1 cellular context compared by ENCODE assay signal in genomic region chr6:16824804-16825777, GRCh38.
TF ChIP-seq lines count a peak whose summit lies in the region.

No MANE protein-coding gene starts in this region.

TF ChIP-seq in GM12878, 131 proteins besides CTCF, POLR2A, EP300 and RAD21 (continued from another document and continues in another):
- TF ChIP-seq NKRF (conservative IDR thresholded peaks at IDR 0.05) (no peak), PAX8 (IDR thresholded peaks at IDR 0.05) (no peak), E4F1 (IDR thresholded peaks at IDR 0.05; ENCODE audit: borderline replicate concordance, partially characterized antibody) (no peak), NR2F1 (conservative IDR thresholded peaks at IDR 0.05) (no peak), CBX5 (IDR thresholded peaks at IDR 0.05; ENCODE audit: low read depth) (no peak), JUNB (IDR thresholded peaks at IDR 0.05) (no peak), TCF7 (IDR thresholded peaks at IDR 0.05; ENCODE audit: borderline replicate concordance) (no peak), SIX5 (IDR thresholded peaks at IDR 0.05; ENCODE audit: low read depth, low read length, severe bottlenecking) (no peak), ESRRA (IDR thresholded peaks at IDR 0.05; ENCODE audit: low read length) (no peak), MEF2B (IDR thresholded peaks at IDR 0.05; ENCODE audit: partially characterized antibody, poor library complexity, severe bottlenecking) (no peak), IKZF1 (conservative IDR thresholded peaks at IDR 0.05) (no peak), SP1 (IDR thresholded peaks at IDR 0.05; ENCODE audit: low read depth, low read length) (no peak), MTA3 (IDR thresholded peaks at IDR 0.05; ENCODE audit: borderline replicate concordance, low read length) (peak; percentile 68; the same call in 1 of the 2 replicates), RELA (IDR thresholded peaks at IDR 0.05; ENCODE audit: borderline replicate concordance, partially characterized antibody) (no peak), POLR2AphosphoS2 (IDR thresholded peaks at IDR 0.05; ENCODE audit: low read depth, low read length) (no peak), RUNX3 (IDR thresholded peaks at IDR 0.05; ENCODE audit: low read length) (peak; percentile 38), HDAC6 (IDR thresholded peaks at IDR 0.05; ENCODE audit: unreplicated experiment) (no peak), BHLHE40 (IDR thresholded peaks at IDR 0.05; ENCODE audit: borderline replicate concordance in 1 of 2, low read depth in 2 of 2, low read length in 1 of 2) (no peak), NFIC (IDR thresholded peaks at IDR 0.05; ENCODE audit: low read depth, low read length) (0 out of 2 replicates have a peak, but pooled peaks have one; percentile 36), SMAD5 (IDR thresholded peaks at IDR 0.05; ENCODE audit: low read depth) (no peak), ZNF687 (IDR thresholded peaks at IDR 0.05) (no peak), NFYA (IDR thresholded peaks at IDR 0.05; ENCODE audit: borderline replicate concordance, low read depth, low read length) (no peak), EED (IDR thresholded peaks at IDR 0.05; ENCODE audit: low read depth) (no peak), MXI1 (IDR thresholded peaks at IDR 0.05; ENCODE audit: low read depth, low read length) (no peak), STAT3 (IDR thresholded peaks at IDR 0.05; ENCODE audit: low read depth, low read length) (no peak), FOS (IDR thresholded peaks at IDR 0.05; ENCODE audit: borderline replicate concordance, extremely low read depth, insufficient read length) (no peak), BCL11A (IDR thresholded peaks at IDR 0.05; ENCODE audit: low read depth, low read length) (no peak), RBBP5 (conservative IDR thresholded peaks at IDR 0.05) (no peak), CBFB (IDR thresholded peaks at IDR 0.05; ENCODE audit: low read depth) (no peak), ZNF384 (IDR thresholded peaks at IDR 0.05; ENCODE audit: borderline replicate concordance, low read depth, low read length) (peak; percentile 47), ZSCAN29 (IDR thresholded peaks at IDR 0.05) (no peak), CREB1 (IDR thresholded peaks at IDR 0.05; ENCODE audit: low read depth) (no peak), CHD4 (IDR thresholded peaks at IDR 0.05) (no peak), MTA2 (IDR thresholded peaks at IDR 0.05; ENCODE audit: low read depth) (0 out of 2 replicates have a peak, but pooled peaks have one; percentile 13), SMARCA5 (IDR thresholded peaks at IDR 0.05) (no peak), BCLAF1 (IDR thresholded peaks at IDR 0.05) (no peak), KAT2A (conservative IDR thresholded peaks at IDR 0.05; ENCODE audit: control insufficient read depth, low read depth, low read length) (no peak), IKZF2 (IDR thresholded peaks at IDR 0.05) (0 out of 4 replicates have a peak, but pooled peaks of 1 of the 2 experiments have one; percentile 19), CHD2 (IDR thresholded peaks at IDR 0.05; ENCODE audit: borderline replicate concordance, low read depth, low read length) (no peak), CHD1 (IDR thresholded peaks at IDR 0.05; ENCODE audit: low read depth, low read length) (no peak), EGR1 (IDR thresholded peaks at IDR 0.05; ENCODE audit: borderline replicate concordance in 1 of 2, low read depth in 2 of 2, low read length in 2 of 2) (no peak), HDGF (IDR thresholded peaks at IDR 0.05) (no peak), WRNIP1 (IDR thresholded peaks at IDR 0.05; ENCODE audit: borderline replicate concordance, low read depth, low read length) (no peak), NR2C2 (IDR thresholded peaks at IDR 0.05; ENCODE audit: borderline replicate concordance, control insufficient read depth, insufficient read length, low read depth) (no peak), SPI1 (IDR thresholded peaks at IDR 0.05; ENCODE audit: borderline replicate concordance, insufficient read depth, low read depth, low read length) (peak; percentile 77), HSF1 (IDR thresholded peaks at IDR 0.05; ENCODE audit: low read depth, low read length) (no peak), JUND (IDR thresholded peaks at IDR 0.05; ENCODE audit: low read depth, low read length) (no peak), ZNF217 (IDR thresholded peaks at IDR 0.05) (no peak), GATAD2B (conservative IDR thresholded peaks at IDR 0.05; ENCODE audit: low read depth) (no peak), RAD51 (IDR thresholded peaks at IDR 0.05) (no peak)
- TF ChIP-seq, protein P1, sequence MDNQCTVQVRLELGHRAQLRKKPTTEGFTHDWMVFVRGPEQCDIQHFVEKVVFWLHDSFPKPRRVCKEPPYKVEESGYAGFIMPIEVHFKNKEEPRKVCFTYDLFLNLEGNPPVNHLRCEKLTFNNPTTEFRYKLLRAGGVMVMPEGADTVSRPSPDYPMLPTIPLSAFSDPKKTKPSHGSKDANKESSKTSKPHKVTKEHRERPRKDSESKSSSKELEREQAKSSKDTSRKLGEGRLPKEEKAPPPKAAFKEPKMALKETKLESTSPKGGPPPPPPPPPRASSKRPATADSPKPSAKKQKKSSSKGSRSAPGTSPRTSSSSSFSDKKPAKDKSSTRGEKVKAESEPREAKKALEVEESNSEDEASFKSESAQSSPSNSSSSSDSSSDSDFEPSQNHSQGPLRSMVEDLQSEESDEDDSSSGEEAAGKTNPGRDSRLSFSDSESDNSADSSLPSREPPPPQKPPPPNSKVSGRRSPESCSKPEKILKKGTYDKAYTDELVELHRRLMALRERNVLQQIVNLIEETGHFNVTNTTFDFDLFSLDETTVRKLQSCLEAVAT (IDR thresholded peaks at IDR 0.05), result no peak
- TF ChIP-seq, protein P2, sequence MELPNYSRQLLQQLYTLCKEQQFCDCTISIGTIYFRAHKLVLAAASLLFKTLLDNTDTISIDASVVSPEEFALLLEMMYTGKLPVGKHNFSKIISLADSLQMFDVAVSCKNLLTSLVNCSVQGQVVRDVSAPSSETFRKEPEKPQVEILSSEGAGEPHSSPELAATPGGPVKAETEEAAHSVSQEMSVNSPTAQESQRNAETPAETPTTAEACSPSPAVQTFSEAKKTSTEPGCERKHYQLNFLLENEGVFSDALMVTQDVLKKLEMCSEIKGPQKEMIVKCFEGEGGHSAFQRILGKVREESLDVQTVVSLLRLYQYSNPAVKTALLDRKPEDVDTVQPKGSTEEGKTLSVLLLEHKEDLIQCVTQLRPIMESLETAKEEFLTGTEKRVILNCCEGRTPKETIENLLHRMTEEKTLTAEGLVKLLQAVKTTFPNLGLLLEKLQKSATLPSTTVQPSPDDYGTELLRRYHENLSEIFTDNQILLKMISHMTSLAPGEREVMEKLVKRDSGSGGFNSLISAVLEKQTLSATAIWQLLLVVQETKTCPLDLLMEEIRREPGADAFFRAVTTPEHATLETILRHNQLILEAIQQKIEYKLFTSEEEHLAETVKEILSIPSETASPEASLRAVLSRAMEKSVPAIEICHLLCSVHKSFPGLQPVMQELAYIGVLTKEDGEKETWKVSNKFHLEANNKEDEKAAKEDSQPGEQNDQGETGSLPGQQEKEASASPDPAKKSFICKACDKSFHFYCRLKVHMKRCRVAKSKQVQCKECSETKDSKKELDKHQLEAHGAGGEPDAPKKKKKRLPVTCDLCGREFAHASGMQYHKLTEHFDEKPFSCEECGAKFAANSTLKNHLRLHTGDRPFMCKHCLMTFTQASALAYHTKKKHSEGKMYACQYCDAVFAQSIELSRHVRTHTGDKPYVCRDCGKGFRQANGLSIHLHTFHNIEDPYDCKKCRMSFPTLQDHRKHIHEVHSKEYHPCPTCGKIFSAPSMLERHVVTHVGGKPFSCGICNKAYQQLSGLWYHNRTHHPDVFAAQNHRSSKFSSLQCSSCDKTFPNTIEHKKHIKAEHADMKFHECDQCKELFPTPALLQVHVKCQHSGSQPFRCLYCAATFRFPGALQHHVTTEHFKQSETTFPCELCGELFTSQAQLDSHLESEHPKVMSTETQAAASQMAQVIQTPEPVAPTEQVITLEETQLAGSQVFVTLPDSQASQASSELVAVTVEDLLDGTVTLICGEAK (IDR thresholded peaks at IDR 0.05; ENCODE audit: borderline replicate concordance), result no peak
